Comparison of ENCODE assay signal across 8 cellular contexts in the genomic region with DNA sequence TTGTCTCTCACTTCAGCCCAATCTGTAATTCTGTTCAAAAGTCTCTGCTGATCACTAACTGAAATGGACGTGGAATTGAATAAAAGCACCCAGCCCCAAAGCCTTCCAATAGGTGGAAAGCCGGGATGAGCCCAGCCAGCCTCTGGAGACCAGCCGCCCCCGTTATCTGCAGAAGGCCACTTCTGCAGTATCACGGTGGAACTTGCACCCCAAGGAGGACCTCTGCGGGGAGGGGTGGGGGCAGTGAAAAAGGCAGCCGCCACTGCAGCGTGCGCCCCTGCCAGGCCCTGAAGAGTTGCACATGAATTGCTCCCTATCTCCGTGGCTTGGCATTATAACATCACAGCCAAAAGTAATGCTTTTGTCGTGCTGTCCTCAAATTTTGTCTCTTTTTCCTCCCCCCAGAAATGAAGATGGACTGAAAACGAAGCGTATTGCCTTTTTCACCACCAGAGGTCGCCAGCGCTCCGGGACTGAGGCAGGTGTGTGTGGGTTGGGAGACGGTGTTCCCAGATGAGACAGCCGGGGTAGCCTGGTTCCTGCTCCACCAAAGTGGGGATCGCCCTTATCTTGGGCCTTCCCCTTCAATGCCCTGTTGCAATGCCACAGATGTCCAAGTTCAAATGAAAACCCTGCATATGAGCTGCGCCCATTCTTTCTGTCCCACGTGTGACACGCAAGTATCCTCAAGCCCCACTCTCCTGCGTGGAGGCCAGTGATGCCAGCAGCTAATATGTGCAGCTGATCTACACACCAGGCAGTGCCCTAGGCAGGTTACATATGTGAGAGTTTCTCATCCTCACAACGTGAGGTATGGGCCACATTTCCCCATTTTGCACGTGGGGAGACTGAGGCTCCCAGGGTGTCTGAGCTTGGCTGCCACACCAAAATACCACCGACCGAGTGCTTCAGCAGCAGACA.
DNase-seq lines count a peak whose midpoint lies in the region; ATAC-seq and TF ChIP-seq lines count a peak whose summit lies in the region.

No MANE protein-coding gene starts in this region.

- no peaks in the 10 kb centered on the region for H3K9me3 Mint-ChIP-seq in type B pancreatic cell

- H3K4me1 Mint-ChIP-seq in type B pancreatic cell (ENCODE audit: unreplicated experiment): peaks cover 32% of the 10 kb centered on the region

- DNase-seq in ELF-1 (ENCODE audit: low read depth, low spot score) (peak; percentile 82), HL-60 (ENCODE audit: low read depth in 1 of 2, low spot score in 1 of 2) (peak; percentile 38 to 61), RWPE2 (ENCODE audit: low spot score) (peak; percentile 82), globus pallidus (ENCODE audit: low spot score) (peak; percentile 43), type B pancreatic cell (ENCODE audit: extremely low spot score, unreplicated experiment) (peak; percentile 80)
- peak; percentile 11 to 62 (median 37) for DNase-seq in activated naive CD4-positive, alpha-beta T cell (lab: John Stamatoyannopoulos, UW)

- no peaks in the 10 kb centered on the region for H3K79me2 ChIP-seq in parathyroid adenoma

- H3K9me3 ChIP-seq in RWPE2 (ENCODE audit: severe bottlenecking): no peaks in the 10 kb centered on the region
- no peaks in the 10 kb centered on the region for H3K9me3 ChIP-seq in parathyroid adenoma (ENCODE audit: control insufficient read depth, low read length)

- H3K36me3 ChIP-seq in RWPE2 (ENCODE audit: low read depth): peaks cover 18% of the 10 kb centered on the region
- no peaks in the 10 kb centered on the region for H3K36me3 ChIP-seq in parathyroid adenoma (ENCODE audit: control insufficient read depth, insufficient read depth, low read length)

- H3K9ac ChIP-seq in parathyroid adenoma: no peak overlapping the region

- no peak overlapping the region for H3K4me2 ChIP-seq in parathyroid adenoma (ENCODE audit: low read length)

- H3K4me3 Mint-ChIP-seq in type B pancreatic cell: no peak overlapping the region

- H3K36me3 Mint-ChIP-seq in type B pancreatic cell: no peaks in the 10 kb centered on the region

- H3K4me3 ChIP-seq in HL-60 (replicated peaks; ENCODE audit: insufficient read depth, low read length) (no peak overlapping the region), RWPE2 (ENCODE audit: severe bottlenecking) (no peak overlapping the region), parathyroid adenoma (ENCODE audit: low read depth, low read length) (no peak overlapping the region)

- no peaks in the 10 kb centered on the region for H3K27me3 ChIP-seq in HL-60 (ENCODE audit: insufficient read depth, poor library complexity, severe bottlenecking)
- no peaks in the 10 kb centered on the region for H3K27me3 ChIP-seq in RWPE2 (ENCODE audit: insufficient read depth, poor library complexity, severe bottlenecking)
- H3K27me3 ChIP-seq in parathyroid adenoma (ENCODE audit: control insufficient read depth, insufficient read depth, low read length): no peaks in the 10 kb centered on the region

- H3K27ac ChIP-seq in HL-60 (replicated peaks): no peak overlapping the region
- H3K27ac ChIP-seq in RWPE2 (ENCODE audit: poor library complexity, severe bottlenecking): no peak overlapping the region
- H3K27ac ChIP-seq in parathyroid adenoma: no peak overlapping the region

- TF ChIP-seq CTCF in HL-60 (IDR thresholded peaks at IDR 0.05; ENCODE audit: insufficient read depth, low read length): peak; percentile 86
- TF ChIP-seq CTCF in RWPE2 (IDR thresholded peaks at IDR 0.05; ENCODE audit: poor library complexity, severe bottlenecking): peak; percentile 99
- peak; percentile 74 for TF ChIP-seq CTCF in parathyroid adenoma (IDR thresholded peaks at IDR 0.05)
- TF ChIP-seq CTCF in type B pancreatic cell (conservative IDR thresholded peaks at IDR 0.05): peak; percentile 98

- no peaks in the 10 kb centered on the region for H3K27me3 Mint-ChIP-seq in type B pancreatic cell

- no peak overlapping the region for H3K27ac Mint-ChIP-seq in type B pancreatic cell

- ATAC-seq in RWPE2 (ENCODE audit: low read depth): peak; percentile 76
- ATAC-seq in HG03097 (IDR thresholded peaks at IDR 0.05; ENCODE audit: low FRiP score, unreplicated experiment): no peak

- H3K4me1 ChIP-seq in RWPE2 (ENCODE audit: insufficient read depth, poor library complexity, severe bottlenecking): no peaks in the 10 kb centered on the region
- no peaks in the 10 kb centered on the region for H3K4me1 ChIP-seq in parathyroid adenoma

- H2AFZ ChIP-seq in parathyroid adenoma: no peak overlapping the region
